9 cellular contexts compared by ENCODE assay signal in the genomic region with DNA sequence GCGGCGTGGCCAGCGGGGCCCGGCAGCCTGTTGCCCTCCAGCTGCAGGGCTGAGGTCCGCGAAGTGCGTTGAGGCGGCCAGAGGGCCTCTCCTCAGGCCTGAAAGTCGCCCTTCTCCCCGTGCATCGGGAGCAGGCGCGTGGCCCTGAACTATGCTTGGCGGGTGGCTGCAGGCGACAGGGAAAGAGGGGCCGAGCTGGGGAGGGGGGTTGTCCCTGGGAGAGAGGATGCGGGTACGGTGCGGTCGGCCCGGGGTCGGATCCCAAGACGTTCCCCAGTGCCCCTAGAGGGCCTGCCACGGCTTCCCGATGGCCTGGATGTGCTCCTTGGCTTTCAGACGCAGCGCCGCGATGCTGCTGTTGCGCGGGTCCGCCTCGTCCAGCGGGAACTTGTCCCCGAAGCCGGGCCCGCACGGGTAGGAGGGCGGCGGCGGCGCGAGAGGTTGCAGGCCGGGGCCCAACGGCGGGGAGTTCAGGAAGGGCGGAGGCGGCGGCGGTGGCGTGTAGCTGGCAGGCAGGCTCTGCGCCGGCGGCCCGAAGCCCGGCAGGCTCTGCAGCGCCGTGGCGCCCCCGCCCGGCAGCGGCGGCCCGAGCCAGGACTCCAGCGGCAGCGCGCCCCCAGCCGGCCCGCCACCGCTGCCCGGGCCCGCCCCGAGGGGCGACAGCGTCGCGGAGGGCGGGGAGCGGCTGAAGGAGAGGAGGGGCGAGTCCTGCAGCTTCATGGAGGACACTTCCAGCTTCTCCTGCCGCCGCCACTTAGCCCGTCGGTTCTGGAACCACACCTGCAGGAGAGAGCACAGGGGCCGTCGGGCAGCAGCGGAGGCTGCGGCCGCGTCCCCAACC. TPM values are rescaled to one million over a fixed set of nuclear protein-coding genes. Genes with fewer than 3 reads are reported as not detected.
A peak's percentile ranks its signal among the peaks of the same experiment; 100 is the strongest.
DNase-seq lines count a peak whose midpoint lies in the region; ATAC-seq, FAIRE-seq and TF ChIP-seq lines count a peak whose summit lies in the region.
"Had no signal": no experiment of that assay in that cellular context is flagged by ENCODE, and none has a peak within 500 bp of the region (broad histone marks: within the 10 kb centered on the region; RNA-seq: fewer than 3 reads in every experiment).

No MANE protein-coding gene starts in this region.

- peak overlapping the region; percentile 37 for H3K4me3 Mint-ChIP-seq in activated naive CD8-positive, alpha-beta T cell treated with anti-CD3 and anti-CD28 coated beads, Interleukin-2, amount 10 ng/mL, durations not matched to agents 7 days and 5 days

- H3K27ac ChIP-seq in A673 (ENCODE audit: low read depth, low read length, poor library complexity, severe bottlenecking) (peak overlapping the region; percentile 21), HepG2 (ENCODE audit: extremely low read length, insufficient read depth, low read length) (no peak overlapping the region), thyroid gland (no peak overlapping the region)

- TF ChIP-seq POLR2A in HepG2 (IDR thresholded peaks at IDR 0.05; ENCODE audit: insufficient read depth in 1 of 2, low read depth in 2 of 2, low read length in 2 of 2) (no peak), thyroid gland (IDR thresholded peaks at IDR 0.05) (no peak)

- H3K27me3 Mint-ChIP-seq in activated naive CD8-positive, alpha-beta T cell treated with anti-CD3 and anti-CD28 coated beads, Interleukin-2, amount 10 ng/mL, durations not matched to agents 7 days and 5 days, result peaks cover 85% of the 10 kb centered on the region

- TF ChIP-seq CTCF in A673 (conservative IDR thresholded peaks at IDR 0.05; ENCODE audit: low read depth, low read length) (no peak; the same call in 1 of the 2 replicates), HepG2 (CRISPR knock-in tag; IDR thresholded peaks at IDR 0.05) (peak; percentile 42; the same call in 1 of the 2 replicates), thyroid gland (IDR thresholded peaks at IDR 0.05) (peak in 2 of 6 experiments; percentile 10 to 35)

- peak; percentile 89 for TF ChIP-seq RAD21 in HepG2 (CRISPR knock-in tag; IDR thresholded peaks at IDR 0.05)

- H3K4me2 ChIP-seq in HepG2 (ENCODE audit: low read depth, low read length), result peak overlapping the region; percentile 75

- no peak for FAIRE-seq in HepG2 (lab: Jason Lieb, UNC)

- no peaks in the 10 kb centered on the region for H3K9me3 Mint-ChIP-seq in activated naive CD8-positive, alpha-beta T cell treated with anti-CD3 and anti-CD28 coated beads, Interleukin-2, amount 10 ng/mL, durations not matched to agents 7 days and 5 days
- H3K9me3 Mint-ChIP-seq: activated naive CD4-positive, alpha-beta T cell treated with anti-CD3 and anti-CD28 coated beads, Interleukin-2, amount 50 U/mL, for 24 hours had no signal

- H4K20me1 ChIP-seq in HepG2 (ENCODE audit: insufficient read depth, low read length), result no peaks in the 10 kb centered on the region

- peaks cover 5% of the 10 kb centered on the region for H3K36me3 ChIP-seq in A673 (ENCODE audit: insufficient read depth, low read length, poor library complexity, severe bottlenecking)
- H3K36me3 ChIP-seq in HepG2 (replicated peaks in 1 of 2; ENCODE audit: control insufficient read depth in 1 of 2, insufficient read depth in 2 of 2, low read length in 2 of 2), result no peaks in the 10 kb centered on the region
- no peaks in the 10 kb centered on the region for H3K36me3 ChIP-seq in thyroid gland

- H3K27me3 ChIP-seq in A673 (replicated peaks; ENCODE audit: insufficient read depth, low read depth, low read length, poor library complexity), result peaks cover 5% of the 10 kb centered on the region
- H3K27me3 ChIP-seq in HepG2 (ENCODE audit: control insufficient read depth in 1 of 2, insufficient read depth in 2 of 2, low read length in 2 of 2), result peaks cover 9 to 75% of the 10 kb centered on the region in 2 experiments
- H3K27me3 ChIP-seq in thyroid gland, result peaks cover 77% of the 10 kb centered on the region

- DNase-seq in A673 (ENCODE audit: low spot score), result peak; percentile 83
- peak; percentile 75 to 87 for DNase-seq in NCI-H1930 (lab: John Stamatoyannopoulos, UW)
- DNase-seq in activated naive CD8-positive, alpha-beta T cell treated with anti-CD3 and anti-CD28 coated beads, Interleukin-2, amount 10 ng/mL, durations not matched to agents 7 days and 5 days, result peak; percentile 68
- peak; percentile 13 for DNase-seq in HepG2 (ENCODE audit: low spot score)
- DNase-seq in thyroid gland, result peak; percentile 28 to 30
- no peak for DNase-seq in putamen (ENCODE audit: low spot score)

- H3K9me3 ChIP-seq in A673 (ENCODE audit: low read depth, low read length, poor library complexity, severe bottlenecking) (no peaks in the 10 kb centered on the region), HepG2 (ENCODE audit: low read length) (no peaks in the 10 kb centered on the region), thyroid gland (no peaks in the 10 kb centered on the region)

- H3K4me3 ChIP-seq in A673 (ENCODE audit: low read depth, low read length, poor library complexity, severe bottlenecking), result peak overlapping the region; percentile 36
- peak overlapping the region; percentile 30 to 70 (median 53); a peak in 4 of 6 replicates for H3K4me3 ChIP-seq in HepG2 (replicated peaks in 1 of 3; ENCODE audit: insufficient read depth in 1 of 3, low read depth in 2 of 3, low read length in 3 of 3)
- H3K4me3 ChIP-seq in thyroid gland (replicated peaks in 1 of 3), result no peak overlapping the region

- peaks cover 16% of the 10 kb centered on the region for H3K4me1 Mint-ChIP-seq in activated naive CD8-positive, alpha-beta T cell treated with anti-CD3 and anti-CD28 coated beads, Interleukin-2, amount 10 ng/mL, durations not matched to agents 7 days and 5 days

- no peaks in the 10 kb centered on the region for H3K79me2 ChIP-seq in HepG2 (ENCODE audit: insufficient read depth, low read length)

- POLR2A ChIA-PET in A673 (lab: Charles Lee; ENCODE audit: low non-redundant PET) (no interaction called here), HepG2 (lab: Yijun Ruan, JAX) (no interaction called here)
- POLR2A ChIA-PET in activated naive CD8-positive, alpha-beta T cell treated with anti-CD3 and anti-CD28 coated beads, Interleukin-2, amount 10 ng/mL, durations not matched to agents 7 days and 5 days (lab: Charles Lee), result no interaction called here

- H2AFZ ChIP-seq in HepG2 (ENCODE audit: low read length), result peak overlapping the region; percentile 15

- intact Hi-C loops in A673 (cut with micrococcal nuclease; ENCODE audit: unreplicated experiment), result no loop called here
- intact Hi-C loops in HepG2 (cut with micrococcal nuclease; ENCODE audit: unreplicated experiment), result loop anchor here (2.0 kb wide), 1 partner anchor 20 kb away; no protein-coding TSS in a partner anchor
- intact Hi-C loops in thyroid gland (cut with DNase I), result no loop called here

- ATAC-seq in GM18502 (IDR thresholded peaks at IDR 0.05; ENCODE audit: poor library complexity, unreplicated experiment) (peak; percentile 52), HepG2 (peak; percentile 93), HG02798 (IDR thresholded peaks at IDR 0.05; ENCODE audit: poor library complexity, unreplicated experiment) (no peak)
- peak; percentile 67 for ATAC-seq in activated naive CD8-positive, alpha-beta T cell treated with anti-CD3 and anti-CD28 coated beads, Interleukin-2, amount 10 ng/mL, durations not matched to agents 7 days and 5 days (ENCODE audit: low read depth)

- no peak overlapping the region for H3K9ac ChIP-seq in HepG2 (ENCODE audit: insufficient read depth, low read depth, low read length)

- in situ Hi-C loops in HepG2 (cut with HindIII; ENCODE audit: extremely low pct_ligation_motif_present, low pct_unique_long_range_greater_than_20kb), result loop anchor here (10.0 kb wide), 1 partner anchor 184 kb away; no protein-coding TSS in a partner anchor

- 10% methylated on average over 18 of the region's 90 CpGs for WGBS in HepG2 (ENCODE audit: low lambda C conversion rate)
- 3 to 4% methylated on average over 25 to 30 of the region's 90 CpGs for WGBS in thyroid gland, 2 donors

- BruUV-seq in A673 (replicated peaks; lab: Mats Ljungman, UMichigan) (no TSS peak), HepG2 (replicated peaks; lab: Mats Ljungman, UMichigan) (no TSS peak)

- peaks cover 52% of the 10 kb centered on the region for H3K4me1 ChIP-seq in A673 (ENCODE audit: insufficient read depth, low read length, poor library complexity, severe bottlenecking)
- no peaks in the 10 kb centered on the region for H3K4me1 ChIP-seq in HepG2 (ENCODE audit: insufficient read depth, low read length)
- H3K4me1 ChIP-seq in thyroid gland, result peaks cover 23 to 35% of the 10 kb centered on the region in 2 donors

- no peaks in the 10 kb centered on the region for H3K36me3 Mint-ChIP-seq in activated naive CD8-positive, alpha-beta T cell treated with anti-CD3 and anti-CD28 coated beads, Interleukin-2, amount 10 ng/mL, durations not matched to agents 7 days and 5 days
- H3K36me3 Mint-ChIP-seq: activated naive CD4-positive, alpha-beta T cell treated with anti-CD3 and anti-CD28 coated beads, Interleukin-2, amount 50 U/mL, for 24 hours had no signal

- no peak overlapping the region for H3K27ac Mint-ChIP-seq in activated naive CD8-positive, alpha-beta T cell treated with anti-CD3 and anti-CD28 coated beads, Interleukin-2, amount 10 ng/mL, durations not matched to agents 7 days and 5 days
- H3K27ac Mint-ChIP-seq: activated naive CD4-positive, alpha-beta T cell treated with anti-CD3 and anti-CD28 coated beads, Interleukin-2, amount 50 U/mL, for 24 hours had no signal

- TF ChIP-seq EP300 in HepG2 (IDR thresholded peaks at IDR 0.05; ENCODE audit: low read depth in 2 of 2, low read length in 2 of 2) (no peak), HepG2 (CRISPR knock-in tag; IDR thresholded peaks at IDR 0.05; ENCODE audit: borderline replicate concordance) (no peak)

- CTCF ChIA-PET in A673 (lab: Charles Lee) (interaction anchor here (0.9 kb wide), 1 partner anchor 134 kb away, joined by 3 read pairs; no protein-coding TSS in a partner anchor), HepG2 (lab: Yijun Ruan, JAX; ENCODE audit: low intra/inter-chr PET ratio, low total read pairs) (interaction anchor here (2.0 kb wide), 1 partner anchor 19 kb away, joined by 10 read pairs; no protein-coding TSS in a partner anchor)

RNA-seq across cellular contexts. Expression of a gene that starts 4.3 kb away (rescaled TPM):
- total RNA-seq in A673 (2021), result 18.3 and 19.3 TPM in 2 replicates
- not detected for total RNA-seq in activated naive CD8-positive, alpha-beta T cell treated with anti-CD3 and anti-CD28 coated beads, Interleukin-2, amount 10 ng/mL, durations not matched to agents 7 days and 5 days
- not detected in 2 replicates for total RNA-seq in HepG2 (2016; rRNA removed; fragmentation: Illumina TruSeq; extraction: Trizol)
- not detected in 2 replicates for total RNA-seq in HepG2 (2016; cell fraction: cytosol; rRNA removed; fragmentation: Illumina TruSeq; extraction: Trizol; ENCODE audit: low read depth)
- total RNA-seq in HepG2 (2016; cell fraction: insoluble cytoplasmic fraction; rRNA removed; fragmentation: Illumina TruSeq; extraction: Trizol), result not detected in 2 replicates
- not detected in 2 replicates for total RNA-seq in HepG2 (2016; cell fraction: membrane; rRNA removed; fragmentation: Illumina TruSeq; extraction: Trizol)
- not detected in 2 replicates for total RNA-seq in HepG2 (2016; cell fraction: nucleus; rRNA removed; fragmentation: Illumina TruSeq; extraction: Trizol)
- not detected in 2 replicates for polyA plus RNA-seq in HepG2 (2011; rRNA removed)
- not detected in 2 replicates for polyA plus RNA-seq in HepG2 (2011; cell fraction: cytosol; rRNA removed)
- not detected in 2 replicates for polyA plus RNA-seq in HepG2 (2011; cell fraction: nucleus; rRNA removed)
- not detected in 2 replicates for polyA plus RNA-seq in HepG2 (2012)
- polyA plus RNA-seq in HepG2 (2016; cell fraction: cytosol; fragmentation: Illumina TruSeq; extraction: Trizol; ENCODE audit: low read depth), result not detected in 2 replicates
- not detected in 2 replicates for polyA plus RNA-seq in HepG2 (2016; cell fraction: insoluble cytoplasmic fraction; fragmentation: Illumina TruSeq; extraction: Trizol; ENCODE audit: low read depth)
- not detected in 2 replicates for polyA plus RNA-seq in HepG2 (2016; cell fraction: membrane; fragmentation: Illumina TruSeq; extraction: Trizol; ENCODE audit: low read depth)
- not detected in 2 replicates for polyA plus RNA-seq in HepG2 (2016; cell fraction: nucleus; fragmentation: Illumina TruSeq; extraction: Trizol; ENCODE audit: insufficient read depth, low read depth)
- not detected in 2 replicates for polyA minus RNA-seq in HepG2 (2011; rRNA and poly(A)+ RNA removed; ENCODE audit: low replicate concordance)
- polyA minus RNA-seq in HepG2 (2011; cell fraction: cytosol; rRNA and poly(A)+ RNA removed), result not detected in 2 replicates
- not detected in 2 replicates for polyA minus RNA-seq in HepG2 (2011; cell fraction: nucleus; rRNA and poly(A)+ RNA removed)
- not detected for total RNA-seq in thyroid gland

RNA-seq across cellular contexts. Expression of a gene that starts 49.0 kb away (rescaled TPM):
- total RNA-seq in A673 (2021) (286 and 346 TPM in 2 replicates), HepG2 (2016; rRNA removed; fragmentation: Illumina TruSeq; extraction: Trizol) (not detected in 2 replicates), thyroid gland (1 to 10 TPM in 2 of 4 donors, under 1 TPM in 1, not detected in 1; 0.67 to 8.6 (median 2.9) TPM)
- total RNA-seq in activated naive CD8-positive, alpha-beta T cell treated with anti-CD3 and anti-CD28 coated beads, Interleukin-2, amount 10 ng/mL, durations not matched to agents 7 days and 5 days, result not detected
- total RNA-seq in HepG2 (2016; cell fraction: cytosol; rRNA removed; fragmentation: Illumina TruSeq; extraction: Trizol; ENCODE audit: low read depth), result not detected in 2 replicates
- not detected in 2 replicates for total RNA-seq in HepG2 (2016; cell fraction: insoluble cytoplasmic fraction; rRNA removed; fragmentation: Illumina TruSeq; extraction: Trizol)
- total RNA-seq in HepG2 (2016; cell fraction: membrane; rRNA removed; fragmentation: Illumina TruSeq; extraction: Trizol), result not detected in 2 replicates
- not detected in 2 replicates for total RNA-seq in HepG2 (2016; cell fraction: nucleus; rRNA removed; fragmentation: Illumina TruSeq; extraction: Trizol)
- not detected in 2 replicates for polyA plus RNA-seq in HepG2 (2011; rRNA removed)
- polyA plus RNA-seq in HepG2 (2011; cell fraction: cytosol; rRNA removed), result not detected in 2 replicates
- polyA plus RNA-seq in HepG2 (2011; cell fraction: nucleus; rRNA removed), result not detected in 2 replicates
- not detected in 2 replicates for polyA plus RNA-seq in HepG2 (2012)
- not detected in 2 replicates for polyA plus RNA-seq in HepG2 (2016; cell fraction: cytosol; fragmentation: Illumina TruSeq; extraction: Trizol; ENCODE audit: low read depth)
- not detected in 2 replicates for polyA plus RNA-seq in HepG2 (2016; cell fraction: insoluble cytoplasmic fraction; fragmentation: Illumina TruSeq; extraction: Trizol; ENCODE audit: low read depth)
- polyA plus RNA-seq in HepG2 (2016; cell fraction: membrane; fragmentation: Illumina TruSeq; extraction: Trizol; ENCODE audit: low read depth), result not detected in 2 replicates
- polyA plus RNA-seq in HepG2 (2016; cell fraction: nucleus; fragmentation: Illumina TruSeq; extraction: Trizol; ENCODE audit: insufficient read depth, low read depth), result not detected in 2 replicates
- polyA minus RNA-seq in HepG2 (2011; rRNA and poly(A)+ RNA removed; ENCODE audit: low replicate concordance), result not detected in 2 replicates
- polyA minus RNA-seq in HepG2 (2011; cell fraction: cytosol; rRNA and poly(A)+ RNA removed), result not detected in 2 replicates
- not detected in 2 replicates for polyA minus RNA-seq in HepG2 (2011; cell fraction: nucleus; rRNA and poly(A)+ RNA removed)

RNA-seq across cellular contexts. Expression of a gene that starts 49.5 kb away (rescaled TPM):
- not detected in 2 replicates for total RNA-seq in A673 (2021)
- not detected for total RNA-seq in activated naive CD8-positive, alpha-beta T cell treated with anti-CD3 and anti-CD28 coated beads, Interleukin-2, amount 10 ng/mL, durations not matched to agents 7 days and 5 days
- total RNA-seq in HepG2 (2016; rRNA removed; fragmentation: Illumina TruSeq; extraction: Trizol), result not detected in 2 replicates
- not detected in 2 replicates for total RNA-seq in HepG2 (2016; cell fraction: cytosol; rRNA removed; fragmentation: Illumina TruSeq; extraction: Trizol; ENCODE audit: low read depth)
- not detected in 2 replicates for total RNA-seq in HepG2 (2016; cell fraction: insoluble cytoplasmic fraction; rRNA removed; fragmentation: Illumina TruSeq; extraction: Trizol)
- total RNA-seq in HepG2 (2016; cell fraction: membrane; rRNA removed; fragmentation: Illumina TruSeq; extraction: Trizol), result not detected in 2 replicates
- total RNA-seq in HepG2 (2016; cell fraction: nucleus; rRNA removed; fragmentation: Illumina TruSeq; extraction: Trizol), result not detected in 2 replicates
- not detected in 2 replicates for polyA plus RNA-seq in HepG2 (2011; rRNA removed)
- polyA plus RNA-seq in HepG2 (2011; cell fraction: cytosol; rRNA removed), result not detected in 2 replicates
- polyA plus RNA-seq in HepG2 (2011; cell fraction: nucleus; rRNA removed), result not detected in 2 replicates
- 0.08 TPM in 1 of 2 replicates, not detected in the other for polyA plus RNA-seq in HepG2 (2012)
- not detected in 2 replicates for polyA plus RNA-seq in HepG2 (2016; cell fraction: cytosol; fragmentation: Illumina TruSeq; extraction: Trizol; ENCODE audit: low read depth)
- polyA plus RNA-seq in HepG2 (2016; cell fraction: insoluble cytoplasmic fraction; fragmentation: Illumina TruSeq; extraction: Trizol; ENCODE audit: low read depth), result not detected in 2 replicates
- not detected in 2 replicates for polyA plus RNA-seq in HepG2 (2016; cell fraction: membrane; fragmentation: Illumina TruSeq; extraction: Trizol; ENCODE audit: low read depth)
- polyA plus RNA-seq in HepG2 (2016; cell fraction: nucleus; fragmentation: Illumina TruSeq; extraction: Trizol; ENCODE audit: insufficient read depth, low read depth), result not detected in 2 replicates
- polyA minus RNA-seq in HepG2 (2011; rRNA and poly(A)+ RNA removed; ENCODE audit: low replicate concordance), result not detected in 2 replicates
- not detected in 2 replicates for polyA minus RNA-seq in HepG2 (2011; cell fraction: cytosol; rRNA and poly(A)+ RNA removed)
- not detected in 2 replicates for polyA minus RNA-seq in HepG2 (2011; cell fraction: nucleus; rRNA and poly(A)+ RNA removed)
- total RNA-seq in thyroid gland, result not detected

Comparison
In these comparisons a context has a peak if more than half of its experiments do, and no peak if none do; other contexts are left out.
1. H3K4me3 ChIP-seq: peak in A673 (single experiment) and HepG2 (3 of 3); none in thyroid gland (0 of 3).
2. RNA of a gene that starts 4.3 kb away (total RNA-seq): 18.3 to 19.3 TPM in A673; not detected in activated naive CD8-positive, alpha-beta T cell treated with anti-CD3 and anti-CD28 coated beads, Interleukin-2, amount 10 ng/mL, durations not matched to agents 7 days and 5 days, not detected in HepG2 and not detected in thyroid gland; every median in the first group is over 10 times any median in the second.
3. RNA of a gene that starts 49.0 kb away (total RNA-seq): 286 to 346 TPM in A673; 0.67 to 8.6 TPM in thyroid gland, not detected in activated naive CD8-positive, alpha-beta T cell treated with anti-CD3 and anti-CD28 coated beads, Interleukin-2, amount 10 ng/mL, durations not matched to agents 7 days and 5 days and not detected in HepG2; every median in the first group is over 10 times any median in the second.